Comparison of ENCODE assay signal across 13 cellular contexts in the genomic region with DNA sequence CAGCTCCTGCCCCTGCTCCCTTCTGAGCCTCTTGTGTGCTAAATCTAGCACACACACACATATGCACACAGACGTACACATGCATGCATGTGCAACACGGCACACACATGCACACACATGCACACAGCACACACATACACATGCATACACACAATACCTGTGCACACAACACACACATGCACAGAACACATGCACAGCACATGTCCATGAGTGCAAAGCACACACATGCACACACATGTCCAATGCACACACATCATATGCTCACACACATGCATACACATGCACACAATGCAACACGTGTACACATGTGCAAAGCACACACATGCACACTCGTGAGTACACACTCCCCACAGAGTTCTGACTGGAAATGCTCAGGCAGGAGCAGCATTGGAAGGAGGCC.
A peak's percentile ranks its signal among the peaks of the same experiment; 100 is the strongest.
DNase-seq lines count a peak whose midpoint lies in the region; ATAC-seq, FAIRE-seq and TF ChIP-seq lines count a peak whose summit lies in the region.
"Had no signal": no experiment of that assay in that cellular context is flagged by ENCODE, and none has a peak within 500 bp of the region (broad histone marks: within the 10 kb centered on the region; RNA-seq: fewer than 3 reads in every experiment).

No MANE protein-coding gene starts in this region.

- DNase-seq in HepG2 (ENCODE audit: low spot score) (no peak), right lobe of liver (no peak), GM12878 (ENCODE audit: low read depth, low spot score) (no peak), glutamatergic neuron (peak; percentile 7), posterior vena cava (ENCODE audit: low spot score) (peak; percentile 5), SW480 (ENCODE audit: low spot score) (no peak), SK-N-DZ (ENCODE audit: low spot score) (no peak), mesothelial cell of epicardium (ENCODE audit: low spot score in 2 of 2, unreplicated experiment in 2 of 2) (no peak)
- DNase-seq: CD8-positive, alpha-beta memory T cell; GM23248 had no signal

- intact Hi-C loops in HepG2 (cut with micrococcal nuclease; ENCODE audit: unreplicated experiment), result no loop called here
- intact Hi-C loops in right lobe of liver (cut with DNase I), result no loop called here
- intact Hi-C loops in GM12878 (cut with micrococcal nuclease; ENCODE audit: unreplicated experiment), result no loop called here
- intact Hi-C loops in posterior vena cava (cut with DNase I), result no loop called here

- TF ChIP-seq RAD21 in HepG2 (CRISPR knock-in tag; IDR thresholded peaks at IDR 0.05) (no peak), GM12878 (IDR thresholded peaks at IDR 0.05; ENCODE audit: insufficient read depth, low read depth, low read length) (no peak)

- 0% methylated on average over 1 of the region's 4 CpGs for WGBS in HepG2 (ENCODE audit: low lambda C conversion rate)
- 30% methylated on average over 3 of the region's 4 CpGs for WGBS in right lobe of liver (ENCODE audit: insufficient coverage, low coverage, low lambda C conversion rate, missing lambda C conversion rate)
- WGBS in GM12878 (ENCODE audit: insufficient coverage, insufficient replicate concordance, low lambda C conversion rate, missing lambda C conversion rate), result 43% methylated on average over 4 of the region's 4 CpGs

- no peak for FAIRE-seq in HepG2 (lab: Jason Lieb, UNC)
- FAIRE-seq in GM12878 (lab: Jason Lieb, UNC), result no peak
- FAIRE-seq: GM12892 had no signal

- no peak overlapping the region for H3K4me3 Mint-ChIP-seq in glutamatergic neuron (ENCODE audit: unreplicated experiment)
- H3K4me3 Mint-ChIP-seq in mesothelial cell of epicardium, result no peak overlapping the region
- H3K4me3 Mint-ChIP-seq: CD8-positive, alpha-beta memory T cell had no signal

- TF ChIP-seq EP300 in HepG2 (IDR thresholded peaks at IDR 0.05; ENCODE audit: low read depth in 2 of 2, low read length in 2 of 2), result no peak
- no peak for TF ChIP-seq EP300 in HepG2 (CRISPR knock-in tag; IDR thresholded peaks at IDR 0.05; ENCODE audit: borderline replicate concordance)
- no peak for TF ChIP-seq EP300 in GM12878 (IDR thresholded peaks at IDR 0.05; ENCODE audit: borderline replicate concordance in 1 of 2, control insufficient read depth in 1 of 2, low read depth in 2 of 2, low read length in 2 of 2)

- in situ Hi-C loops in HepG2 (cut with HindIII; ENCODE audit: extremely low pct_ligation_motif_present, low pct_unique_long_range_greater_than_20kb), result no loop called here
- in situ Hi-C loops in GM12878 (cut with MboI), result no loop called here

- no peak overlapping the region for H3K9ac ChIP-seq in HepG2 (ENCODE audit: insufficient read depth, low read depth, low read length)
- H3K9ac ChIP-seq in GM12878 (ENCODE audit: control insufficient read depth, insufficient read depth, low read length), result no peak overlapping the region
- H3K9ac ChIP-seq: GM23248 had no signal

- CTCF ChIA-PET in HepG2 (lab: Yijun Ruan, JAX; ENCODE audit: low intra/inter-chr PET ratio, low total read pairs) (no interaction called here), GM12878 (lab: Yijun Ruan, JAX) (no interaction called here)

- H3K27me3 Mint-ChIP-seq in glutamatergic neuron (ENCODE audit: unreplicated experiment) (peaks cover 2% of the 10 kb centered on the region), mesothelial cell of epicardium (ENCODE audit: low read depth) (peaks cover 35% of the 10 kb centered on the region)

- H3K79me2 ChIP-seq in HepG2 (ENCODE audit: insufficient read depth, low read length), result no peaks in the 10 kb centered on the region
- H3K79me2 ChIP-seq in GM12878 (ENCODE audit: control insufficient read depth, insufficient read depth, low read length), result no peaks in the 10 kb centered on the region

- H3K27ac Mint-ChIP-seq in glutamatergic neuron (ENCODE audit: unreplicated experiment), result no peak overlapping the region
- no peak overlapping the region for H3K27ac Mint-ChIP-seq in mesothelial cell of epicardium
- H3K27ac Mint-ChIP-seq: CD8-positive, alpha-beta memory T cell had no signal

- H3K4me3 ChIP-seq in HepG2 (replicated peaks in 1 of 3; ENCODE audit: insufficient read depth in 1 of 3, low read depth in 2 of 3, low read length in 3 of 3) (no peak overlapping the region), right lobe of liver (no peak overlapping the region), GM12878 (no peak overlapping the region)
- H3K4me3 ChIP-seq: GM23248 had no signal

- no peak overlapping the region for H3K27ac ChIP-seq in HepG2 (ENCODE audit: extremely low read length, insufficient read depth, low read length)
- H3K27ac ChIP-seq in right lobe of liver, result no peak overlapping the region
- no peak overlapping the region for H3K27ac ChIP-seq in GM12878 (ENCODE audit: control insufficient read depth, insufficient read depth)
- H3K27ac ChIP-seq: 22Rv1, GM23248 had no signal

- no peak for TF ChIP-seq CTCF in HepG2 (CRISPR knock-in tag; IDR thresholded peaks at IDR 0.05)
- TF ChIP-seq CTCF in right lobe of liver (IDR thresholded peaks at IDR 0.05), result no peak
- TF ChIP-seq CTCF in GM12878 (IDR thresholded peaks at IDR 0.05 in 2 of 3, conservative IDR thresholded peaks at IDR 0.05 in 1 of 3; ENCODE audit: control insufficient read depth in 2 of 3, extremely low read depth in 1 of 3, insufficient read depth in 1 of 3, low read depth in 3 of 3, low read length in 3 of 3), result no peak
- TF ChIP-seq CTCF in glutamatergic neuron (IDR thresholded peaks at IDR 0.05; ENCODE audit: partially characterized antibody, unreplicated experiment), result no peak
- no peak for TF ChIP-seq CTCF in mesothelial cell of epicardium (IDR thresholded peaks at IDR 0.05; ENCODE audit: unreplicated experiment)

- no peak for TF ChIP-seq POLR2A in HepG2 (IDR thresholded peaks at IDR 0.05; ENCODE audit: insufficient read depth in 1 of 2, low read depth in 2 of 2, low read length in 2 of 2)
- no peak for TF ChIP-seq POLR2A in right lobe of liver (IDR thresholded peaks at IDR 0.05)
- TF ChIP-seq POLR2A in GM12878 (IDR thresholded peaks at IDR 0.05; ENCODE audit: low read depth, low read length), result no peak

- H3K9me3 Mint-ChIP-seq in glutamatergic neuron (ENCODE audit: unreplicated experiment), result peaks cover 2% of the 10 kb centered on the region
- no peaks in the 10 kb centered on the region for H3K9me3 Mint-ChIP-seq in mesothelial cell of epicardium
- H3K9me3 Mint-ChIP-seq: CD8-positive, alpha-beta memory T cell had no signal

- peaks cover 15 to 85% of the 10 kb centered on the region in 2 experiments for H3K27me3 ChIP-seq in HepG2 (ENCODE audit: control insufficient read depth in 1 of 2, insufficient read depth in 2 of 2, low read length in 2 of 2)
- no peaks in the 10 kb centered on the region for H3K27me3 ChIP-seq in right lobe of liver
- peaks cover 0 to 2% of the 10 kb centered on the region in 2 experiments; a peak in 2 of 4 replicates for H3K27me3 ChIP-seq in GM12878 (replicated peaks in 1 of 2; ENCODE audit: control insufficient read depth in 2 of 2, insufficient read depth in 2 of 2, low read length in 1 of 2)

- SMC1A ChIA-PET in GM12878 (lab: Charles Lee; ENCODE audit: uncharacterized antibody, unreplicated experiment), result no interaction called here

- peaks cover 4% of the 10 kb centered on the region for H3K36me3 Mint-ChIP-seq in glutamatergic neuron (ENCODE audit: unreplicated experiment)
- H3K36me3 Mint-ChIP-seq in mesothelial cell of epicardium, result no peaks in the 10 kb centered on the region
- H3K36me3 Mint-ChIP-seq: CD8-positive, alpha-beta memory T cell had no signal

- H3K36me3 ChIP-seq in HepG2 (replicated peaks in 1 of 2; ENCODE audit: control insufficient read depth in 1 of 2, insufficient read depth in 2 of 2, low read length in 2 of 2) (no peaks in the 10 kb centered on the region), right lobe of liver (no peaks in the 10 kb centered on the region), GM12878 (ENCODE audit: control insufficient read depth in 2 of 2, insufficient read depth in 2 of 2, low read length in 1 of 2) (no peaks in the 10 kb centered on the region)

- H3K4me2 ChIP-seq in HepG2 (ENCODE audit: low read depth, low read length) (no peak overlapping the region), GM12878 (ENCODE audit: control insufficient read depth, insufficient read depth) (no peak overlapping the region)

- H2AFZ ChIP-seq in HepG2 (ENCODE audit: low read length) (no peak overlapping the region), GM12878 (ENCODE audit: control insufficient read depth, low read depth, low read length) (no peak overlapping the region)
- H2AFZ ChIP-seq: GM23248 had no signal

- RAD21 ChIA-PET in GM12878 (lab: Charles Lee; ENCODE audit: unreplicated experiment), result interaction anchor here (0.6 kb wide), 1 partner anchor 43 kb away, joined by 3 read pairs; no protein-coding TSS in a partner anchor

- H3K4me1 ChIP-seq in HepG2 (ENCODE audit: insufficient read depth, low read length) (no peaks in the 10 kb centered on the region), right lobe of liver (no peaks in the 10 kb centered on the region), GM12878 (ENCODE audit: control insufficient read depth, insufficient read depth, low read length) (no peaks in the 10 kb centered on the region)
- H3K4me1 ChIP-seq: Caco-2 had no signal

- POLR2A ChIA-PET in HepG2 (lab: Yijun Ruan, JAX) (no interaction called here), GM12878 (lab: Charles Lee) (no interaction called here)

- no peak for ATAC-seq in HepG2
- ATAC-seq in right lobe of liver, result no peak
- ATAC-seq in GM12878, result no peak

- H4K20me1 ChIP-seq in HepG2 (ENCODE audit: insufficient read depth, low read length) (no peaks in the 10 kb centered on the region), GM12878 (ENCODE audit: control insufficient read depth, insufficient read depth) (no peaks in the 10 kb centered on the region)

- H3K4me1 Mint-ChIP-seq in glutamatergic neuron (ENCODE audit: low read depth, unreplicated experiment) (peaks cover 3% of the 10 kb centered on the region), mesothelial cell of epicardium (no peaks in the 10 kb centered on the region)
- H3K4me1 Mint-ChIP-seq: CD8-positive, alpha-beta memory T cell had no signal

- no peaks in the 10 kb centered on the region for H3K9me3 ChIP-seq in HepG2 (ENCODE audit: low read length)
- H3K9me3 ChIP-seq in right lobe of liver, result no peaks in the 10 kb centered on the region
- H3K9me3 ChIP-seq in GM12878 (replicated peaks; ENCODE audit: control insufficient read depth, insufficient read depth, low read length), result no peaks in the 10 kb centered on the region
- H3K9me3 ChIP-seq: Caco-2 had no signal

- no TSS peak for BruUV-seq in HepG2 (replicated peaks; lab: Mats Ljungman, UMichigan)
- BruUV-seq in GM12878 (replicated peaks; lab: Mats Ljungman, UMichigan), result no TSS peak

TF ChIP-seq in HepG2, 621 proteins besides CTCF, POLR2A, EP300 and RAD21 (continues in another document):
- no peak for TF ChIP-seq IRF2 (CRISPR knock-in tag; IDR thresholded peaks at IDR 0.05)

Comparison
In these comparisons a context has a peak if more than half of its experiments do, and no peak if none do; other contexts are left out.
1. DNase-seq: peak in glutamatergic neuron (single experiment) and posterior vena cava (single experiment); none in HepG2 (single experiment), right lobe of liver (0 of 3), GM12878 (single experiment), SW480 (single experiment), SK-N-DZ (single experiment) and mesothelial cell of epicardium (0 of 2).